Comparison of ENCODE assay signal across 13 cellular contexts in the genomic region with DNA sequence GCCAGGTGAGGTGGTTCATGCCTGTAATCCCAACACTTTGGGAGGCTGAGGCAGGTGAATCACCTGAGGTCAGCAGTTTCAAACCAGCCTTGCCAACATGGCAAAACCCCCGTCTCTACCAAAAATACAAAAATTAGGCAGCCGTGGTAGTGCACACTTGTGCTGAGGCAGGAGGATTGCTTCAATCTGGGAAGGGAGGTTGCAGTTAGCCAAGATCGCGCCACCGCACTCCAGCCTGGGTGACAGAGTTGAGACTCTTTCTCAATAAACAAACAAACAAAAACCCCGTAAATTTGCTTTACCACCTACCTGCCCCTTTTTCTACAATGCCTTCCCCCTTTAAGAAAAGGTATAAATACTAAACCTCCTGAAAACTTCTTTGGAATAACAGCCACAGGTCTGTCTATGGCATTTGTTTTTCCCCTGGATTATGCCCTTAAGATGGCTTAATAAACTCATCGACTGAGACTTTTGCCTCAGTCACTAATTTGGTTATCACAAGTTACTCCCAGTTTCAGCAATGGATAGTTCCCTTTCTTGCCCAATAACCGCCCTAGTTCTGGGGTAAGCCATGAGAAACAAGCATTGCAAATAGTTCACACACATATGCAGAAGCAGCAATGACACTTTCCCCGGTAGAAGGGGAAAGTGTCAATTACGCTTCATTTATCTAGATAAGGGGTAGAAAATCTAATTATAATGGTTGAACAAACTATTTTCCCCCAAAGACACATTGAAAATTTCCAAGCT. TPM values are rescaled to one million over a fixed set of nuclear protein-coding genes. Genes with fewer than 3 reads are reported as not detected.
A peak's percentile ranks its signal among the peaks of the same experiment; 100 is the strongest.
DNase-seq lines count a peak whose midpoint lies in the region; ATAC-seq, FAIRE-seq and TF ChIP-seq lines count a peak whose summit lies in the region.
"Had no signal": no experiment of that assay in that cellular context is flagged by ENCODE, and none has a peak within 500 bp of the region (broad histone marks: within the 10 kb centered on the region; RNA-seq: fewer than 3 reads in every experiment).

No MANE protein-coding gene starts in this region.

- H3K27ac ChIP-seq in liver (ENCODE audit: low read depth in 1 of 2, low read length in 2 of 2), result peak overlapping the region in 1 of 2 donors; percentile 11
- no peak overlapping the region for H3K27ac ChIP-seq in HepG2 (ENCODE audit: extremely low read length, insufficient read depth, low read length)
- peak overlapping the region; percentile 82 for H3K27ac ChIP-seq in lower lobe of right lung
- H3K27ac ChIP-seq: brain microvascular endothelial cell had no signal

- BruUV-seq in HepG2 (replicated peaks; lab: Mats Ljungman, UMichigan), result no TSS peak

- TF ChIP-seq POLR2A in HepG2 (IDR thresholded peaks at IDR 0.05; ENCODE audit: insufficient read depth in 1 of 2, low read depth in 2 of 2, low read length in 2 of 2), result no peak
- TF ChIP-seq POLR2A in H54 (IDR thresholded peaks at IDR 0.05; ENCODE audit: low read depth, low read length), result no peak

- intact Hi-C loops in HepG2 (cut with micrococcal nuclease; ENCODE audit: unreplicated experiment), result no loop called here
- intact Hi-C loops in lower lobe of right lung (cut with DNase I), result no loop called here

- in situ Hi-C loops in HepG2 (cut with HindIII; ENCODE audit: extremely low pct_ligation_motif_present, low pct_unique_long_range_greater_than_20kb), result no loop called here

- H3K36me3 ChIP-seq in liver (ENCODE audit: control insufficient read depth in 4 of 4, insufficient read depth in 3 of 4, low read depth in 1 of 4, low read length in 3 of 4) (peaks cover 0 to 20% (median 6%) of the 10 kb centered on the region in 4 donors), HepG2 (replicated peaks in 1 of 2; ENCODE audit: control insufficient read depth in 1 of 2, insufficient read depth in 2 of 2, low read length in 2 of 2) (0 out of 5 replicates have a peak, but pooled peaks cover 0 to 8% of the 10 kb centered on the region in 2 experiments), lower lobe of right lung (peaks cover 19% of the 10 kb centered on the region)

- CTCF ChIA-PET in HepG2 (lab: Yijun Ruan, JAX; ENCODE audit: low intra/inter-chr PET ratio, low total read pairs), result no interaction called here

- POLR2A ChIA-PET in HepG2 (lab: Yijun Ruan, JAX), result no interaction called here

- 50% methylated on average over 10 of the region's 10 CpGs for WGBS in liver
- 96% methylated on average over 10 of the region's 10 CpGs for WGBS in HepG2 (ENCODE audit: low lambda C conversion rate)

- peaks cover 3% of the 10 kb centered on the region for H3K79me2 ChIP-seq in HepG2 (ENCODE audit: insufficient read depth, low read length)

- TF ChIP-seq RAD21 in liver (IDR thresholded peaks at IDR 0.05), result no peak
- TF ChIP-seq RAD21 in HepG2 (CRISPR knock-in tag; IDR thresholded peaks at IDR 0.05), result no peak

- H3K9me3 ChIP-seq in liver (ENCODE audit: control insufficient read depth in 4 of 4, low read length in 3 of 4) (no peaks in the 10 kb centered on the region), HepG2 (ENCODE audit: low read length) (no peaks in the 10 kb centered on the region), lower lobe of right lung (no peaks in the 10 kb centered on the region)

- H3K4me3 ChIP-seq in liver (ENCODE audit: low read depth in 1 of 3, low read length in 3 of 3) (no peak overlapping the region), HepG2 (replicated peaks in 1 of 3; ENCODE audit: insufficient read depth in 1 of 3, low read depth in 2 of 3, low read length in 3 of 3) (no peak overlapping the region), cardiac fibroblast (replicated peaks in 1 of 2; ENCODE audit: low read depth in 2 of 2, low read length in 2 of 2) (no peak overlapping the region), lower lobe of right lung (peak overlapping the region; percentile 7)

- no peak overlapping the region for H3K4me2 ChIP-seq in HepG2 (ENCODE audit: low read depth, low read length)

- no peaks in the 10 kb centered on the region for H4K20me1 ChIP-seq in HepG2 (ENCODE audit: insufficient read depth, low read length)

- H3K27me3 ChIP-seq in liver (ENCODE audit: control insufficient read depth in 4 of 4, insufficient read depth in 4 of 4, low read length in 3 of 4) (no peaks in the 10 kb centered on the region), HepG2 (ENCODE audit: control insufficient read depth in 1 of 2, insufficient read depth in 2 of 2, low read length in 2 of 2) (no peaks in the 10 kb centered on the region), lower lobe of right lung (ENCODE audit: low read depth) (no peaks in the 10 kb centered on the region)
- H3K27me3 ChIP-seq: brain microvascular endothelial cell had no signal

- peaks cover 3 to 15% (median 9%) of the 10 kb centered on the region in 4 donors for H3K4me1 ChIP-seq in liver (ENCODE audit: control insufficient read depth in 4 of 4, insufficient read depth in 4 of 4, low read length in 3 of 4)
- peaks cover 8% of the 10 kb centered on the region; the same call in 1 of the 2 replicates for H3K4me1 ChIP-seq in HepG2 (ENCODE audit: insufficient read depth, low read length)
- H3K4me1 ChIP-seq in lower lobe of right lung, result peaks cover 43% of the 10 kb centered on the region

- TF ChIP-seq CTCF in liver (IDR thresholded peaks at IDR 0.05; ENCODE audit: low read depth, low read length, missing input control), result no peak
- no peak for TF ChIP-seq CTCF in HepG2 (CRISPR knock-in tag; IDR thresholded peaks at IDR 0.05)
- no peak for TF ChIP-seq CTCF in cardiac fibroblast (IDR thresholded peaks at IDR 0.05; ENCODE audit: low read depth, low read length)
- TF ChIP-seq CTCF in lower lobe of right lung (IDR thresholded peaks at IDR 0.05), result no peak

- H3K9ac ChIP-seq in liver (ENCODE audit: low read depth in 1 of 2, low read length in 2 of 2) (no peak overlapping the region), HepG2 (ENCODE audit: insufficient read depth, low read depth, low read length) (no peak overlapping the region)

- ATAC-seq in HepG2 (no peak), lower lobe of right lung (peak; percentile 39 to 61), HG03196 (IDR thresholded peaks at IDR 0.05; ENCODE audit: unreplicated experiment) (no peak)

- H2AFZ ChIP-seq in HepG2 (ENCODE audit: low read length), result no peak overlapping the region

- no peak for DNase-seq in HepG2 (ENCODE audit: low spot score)
- peak; percentile 27 to 45 for DNase-seq in cardiac fibroblast (ENCODE audit: low read depth in 2 of 2)
- peak; percentile 63 for DNase-seq in lower lobe of right lung
- no peak for DNase-seq in NCI-H1417 (lab: John Stamatoyannopoulos, UW)
- DNase-seq in H54 (ENCODE audit: insufficient read length, low spot score), result no peak
- no peak for DNase-seq in NCI-H128 (lab: John Stamatoyannopoulos, UW; ENCODE audit: unreplicated experiment)
- DNase-seq: activated T-cell treated with anti-CD3 and anti-CD28 coated beads for 4 hours; brain microvascular endothelial cell; stimulated activated naive CD4-positive, alpha-beta T cell treated with Interleukin-2 at 50 U/mL for 16 hours had no signal

- TF ChIP-seq EP300 in HepG2 (IDR thresholded peaks at IDR 0.05; ENCODE audit: low read depth in 2 of 2, low read length in 2 of 2) (no peak), HepG2 (CRISPR knock-in tag; IDR thresholded peaks at IDR 0.05; ENCODE audit: borderline replicate concordance) (no peak)

- FAIRE-seq in HepG2 (lab: Jason Lieb, UNC) (no peak), H54 (lab: Jason Lieb, UNC) (no peak)
- FAIRE-seq: frontal cortex, G401.6 had no signal

TF ChIP-seq in liver, 16 proteins besides CTCF, POLR2A, EP300 and RAD21 (continues in another document):
- TF ChIP-seq, protein P1, sequence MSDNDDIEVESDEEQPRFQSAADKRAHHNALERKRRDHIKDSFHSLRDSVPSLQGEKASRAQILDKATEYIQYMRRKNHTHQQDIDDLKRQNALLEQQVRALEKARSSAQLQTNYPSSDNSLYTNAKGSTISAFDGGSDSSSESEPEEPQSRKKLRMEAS (IDR thresholded peaks at IDR 0.05), result no peak
- no peak for TF ChIP-seq EGR1 (IDR thresholded peaks at IDR 0.05; ENCODE audit: low read depth in 2 of 2)
- TF ChIP-seq HNF4A (conservative IDR thresholded peaks at IDR 0.05), result peak in 1 of 2 donors; percentile 24

RNA-seq across cellular contexts. Expression of a gene that starts 52.8 kb away (rescaled TPM):
- total RNA-seq in liver (10 to 100 TPM in 1 of 2 donors, 1 to 10 TPM in 1; 7.8 to 26.0 TPM), HepG2 (2016; rRNA removed; fragmentation: Illumina TruSeq; extraction: Trizol) (4.8 and 12.1 TPM in 2 replicates), lower lobe of right lung (118 TPM)
- polyA plus RNA-seq in liver (10 to 100 TPM in 1 of 2 donors, 1 to 10 TPM in 1; 3.1 to 11.0 TPM), HepG2 (2011; rRNA removed) (3.8 and 3.9 TPM in 2 replicates)
- 0.97 and 1.0 TPM in 2 replicates for total RNA-seq in HepG2 (2016; cell fraction: cytosol; rRNA removed; fragmentation: Illumina TruSeq; extraction: Trizol; ENCODE audit: low read depth)
- total RNA-seq in HepG2 (2016; cell fraction: insoluble cytoplasmic fraction; rRNA removed; fragmentation: Illumina TruSeq; extraction: Trizol), result 3.3 and 10.0 TPM in 2 replicates
- total RNA-seq in HepG2 (2016; cell fraction: membrane; rRNA removed; fragmentation: Illumina TruSeq; extraction: Trizol), result 1.7 and 3.2 TPM in 2 replicates
- total RNA-seq in HepG2 (2016; cell fraction: nucleus; rRNA removed; fragmentation: Illumina TruSeq; extraction: Trizol), result 20.3 and 24.1 TPM in 2 replicates
- polyA plus RNA-seq in HepG2 (2011; cell fraction: cytosol; rRNA removed), result 2.1 and 2.3 TPM in 2 replicates
- polyA plus RNA-seq in HepG2 (2011; cell fraction: nucleus; rRNA removed), result 14.8 and 16.4 TPM in 2 replicates
- 4.0 and 4.8 TPM in 2 replicates for polyA plus RNA-seq in HepG2 (2012)
- polyA plus RNA-seq in HepG2 (2016; cell fraction: cytosol; fragmentation: Illumina TruSeq; extraction: Trizol; ENCODE audit: low read depth), result 0.19 and 0.84 TPM in 2 replicates
- 2.5 and 3.2 TPM in 2 replicates for polyA plus RNA-seq in HepG2 (2016; cell fraction: insoluble cytoplasmic fraction; fragmentation: Illumina TruSeq; extraction: Trizol; ENCODE audit: low read depth)
- polyA plus RNA-seq in HepG2 (2016; cell fraction: membrane; fragmentation: Illumina TruSeq; extraction: Trizol; ENCODE audit: low read depth), result 0.45 and 0.66 TPM in 2 replicates
- 13.7 TPM in 2 replicates for polyA plus RNA-seq in HepG2 (2016; cell fraction: nucleus; fragmentation: Illumina TruSeq; extraction: Trizol; ENCODE audit: insufficient read depth, low read depth)
- polyA minus RNA-seq in HepG2 (2011; rRNA and poly(A)+ RNA removed; ENCODE audit: low replicate concordance), result 7.7 and 11.4 TPM in 2 replicates
- polyA minus RNA-seq in HepG2 (2011; cell fraction: cytosol; rRNA and poly(A)+ RNA removed), result 4.8 and 7.2 TPM in 2 replicates
- polyA minus RNA-seq in HepG2 (2011; cell fraction: nucleus; rRNA and poly(A)+ RNA removed), result 30.3 and 30.4 TPM in 2 replicates

Comparison
In these comparisons a context has a peak if more than half of its experiments do, and no peak if none do; other contexts are left out.
1. ATAC-seq: peak in lower lobe of right lung (2 of 2); none in HepG2 (single experiment) and HG03196 (single experiment).
2. DNase-seq: peak in cardiac fibroblast (2 of 2) and lower lobe of right lung (single experiment); none in HepG2 (single experiment), NCI-H1417 (0 of 3), H54 (single experiment) and NCI-H128 (single experiment).